16 cellular contexts compared by ENCODE assay signal in genomic region chr2:66463206-66463605, GRCh38. TPM values are rescaled to one million over a fixed set of nuclear protein-coding genes. Genes with fewer than 3 reads are reported as not detected.
A peak's percentile ranks its signal among the peaks of the same experiment; 100 is the strongest.
DNase-seq lines count a peak whose midpoint lies in the region; ATAC-seq and TF ChIP-seq lines count a peak whose summit lies in the region.
"Had no signal": no experiment of that assay in that cellular context is flagged by ENCODE, and none has a peak within 500 bp of the region (broad histone marks: within the 10 kb centered on the region; RNA-seq: fewer than 3 reads in every experiment).

No MANE protein-coding gene starts in this region.

- H3K4me3 ChIP-seq in HEK293 (ENCODE audit: low read depth, low read length) (no peak overlapping the region), psoas muscle (no peak overlapping the region)

- peaks cover 23% of the 10 kb centered on the region for H3K4me1 ChIP-seq in HEK293 (ENCODE audit: control insufficient read depth, insufficient read depth, low read length)
- peaks cover 3% of the 10 kb centered on the region for H3K4me1 ChIP-seq in psoas muscle

- no peaks in the 10 kb centered on the region for H3K9me3 ChIP-seq in HEK293 (ENCODE audit: control insufficient read depth, insufficient read depth, low read depth, low read length)
- no peaks in the 10 kb centered on the region for H3K9me3 ChIP-seq in psoas muscle

- CTCF ChIA-PET in HEK293 (lab: Yijun Ruan, JAX): interaction anchor here (0.7 to 0.9 kb wide), 2 partner anchors 9 to 112 kb away, joined by 3 to 4 read pairs; no protein-coding TSS in a partner anchor

- WGBS in psoas muscle, 3 donors: 84 to 90% (median 88%) methylated on average over 2 of the region's 2 CpGs

- intact Hi-C loops in psoas muscle (cut with DNase I): no loop called here

- peak; percentile 24 for DNase-seq in midbrain (lab: John Stamatoyannopoulos, UW)
- DNase-seq in substantia nigra (lab: John Stamatoyannopoulos, UW): no peak
- DNase-seq in psoas muscle: no peak
- no peak for DNase-seq in NCI-H82 (lab: John Stamatoyannopoulos, UW)
- DNase-seq: CD4-positive, alpha-beta T cell; DND-41; GF-D8; GOT3; NCI-H2029 treated with DMSO at 0.1 percent for 48 hours; NCI-H524 treated with DMSO at 0.1 percent for 48 hours; SIG-M5 had no signal

- H3K27ac ChIP-seq in HEK293 (ENCODE audit: extremely low read depth, low read depth, low read length): no peak overlapping the region
- H3K27ac ChIP-seq in substantia nigra (ENCODE audit: low read depth, low read length, poor library complexity, severe bottlenecking): peak overlapping the region; percentile 85
- H3K27ac ChIP-seq in psoas muscle: no peak overlapping the region

- no peaks in the 10 kb centered on the region for H3K27me3 ChIP-seq in psoas muscle (ENCODE audit: insufficient read depth in 3 of 3, low read length in 2 of 3)

- no peaks in the 10 kb centered on the region; a peak in 1 of 3 replicates for H3K36me3 ChIP-seq in HEK293 (ENCODE audit: control insufficient read depth in 2 of 2, insufficient read depth in 1 of 2, low read length in 2 of 2)
- peaks cover 0 to 10% of the 10 kb centered on the region in 2 donors for H3K36me3 ChIP-seq in psoas muscle (ENCODE audit: insufficient read depth in 1 of 2, low read depth in 1 of 2)

- ATAC-seq in SK-N-SH treated with all-trans-retinoic acid at 6 μM for 48 hours: no peak
- no peak for ATAC-seq in HG03097 (IDR thresholded peaks at IDR 0.05; ENCODE audit: low FRiP score, unreplicated experiment)
- ATAC-seq in psoas muscle: no peak
- no peak for ATAC-seq in GM21367 (IDR thresholded peaks at IDR 0.05; ENCODE audit: unreplicated experiment)

- no peak for TF ChIP-seq CTCF in HEK293 (tag by site-specific recombination; IDR thresholded peaks at IDR 0.05)
- no peak for TF ChIP-seq CTCF in psoas muscle (IDR thresholded peaks at IDR 0.05)

- POLR2A ChIA-PET in HEK293 (lab: Yijun Ruan, JAX): no interaction called here

TF ChIP-seq in HEK293, 187 proteins besides CTCF, POLR2A, EP300 and RAD21:
- TF ChIP-seq ZSCAN16 (tag by site-specific recombination; IDR thresholded peaks at IDR 0.05) (no peak), ZNF266 (tag by site-specific recombination; IDR thresholded peaks at IDR 0.05; ENCODE audit: low read depth) (no peak), PRDM6 (tag by site-specific recombination; IDR thresholded peaks at IDR 0.05) (peak; percentile 66)

TF ChIP-seq in SK-N-SH treated with all-trans-retinoic acid at 6 μM for 48 hours, 23 proteins besides CTCF, POLR2A, EP300 and RAD21:
- TF ChIP-seq ARNTL (CRISPR knock-in tag; IDR thresholded peaks at IDR 0.05; ENCODE audit: borderline replicate concordance, low read depth) (no peak), ZC3H10 (CRISPR knock-in tag; IDR thresholded peaks at IDR 0.05) (no peak), CSRNP3 (CRISPR knock-in tag; IDR thresholded peaks at IDR 0.05) (no peak), ZNF70 (CRISPR knock-in tag; IDR thresholded peaks at IDR 0.05) (no peak), TCF4 (CRISPR knock-in tag; IDR thresholded peaks at IDR 0.05; ENCODE audit: borderline replicate concordance) (peak; percentile 28; the same call in 1 of the 2 replicates), TOX (CRISPR knock-in tag; IDR thresholded peaks at IDR 0.05; ENCODE audit: borderline replicate concordance) (no peak)

RNA-seq across cellular contexts. Expression of gene MEIS1, which starts 28.3 kb away (rescaled TPM):
- 1 to 10 TPM in 3 of 4 donors, under 1 TPM in 1; 0.77 to 6.8 (median 4.0) TPM for total RNA-seq in psoas muscle
- 1 to 10 TPM; 2.0 to 5.3 (median 2.1) TPM for polyA plus RNA-seq in psoas muscle
- total RNA-seq: B cell; CD4-positive, alpha-beta T cell had no signal
